Comparison of ENCODE assay signal across 19 cellular contexts in genomic region chr5:35213608-35214007, GRCh38. TPM values are rescaled to one million over a fixed set of nuclear protein-coding genes. Genes with fewer than 3 reads are reported as not detected.
DNase-seq lines count a peak whose midpoint lies in the region; ATAC-seq and TF ChIP-seq lines count a peak whose summit lies in the region.
"Had no signal": no experiment of that assay in that cellular context is flagged by ENCODE, and none has a peak within 500 bp of the region (broad histone marks: within the 10 kb centered on the region; RNA-seq: fewer than 3 reads in every experiment).

No MANE protein-coding gene starts in this region.

- H3K27ac Mint-ChIP-seq in Caco-2 (ENCODE audit: unreplicated experiment): peak overlapping the region; percentile 53

- in situ Hi-C loops in astrocyte of the spinal cord (cut with HindIII; ENCODE audit: low sequenced_read_pairs): no loop called here

- H3K36me3 Mint-ChIP-seq in Caco-2 (ENCODE audit: insufficient read depth, unreplicated experiment): no peaks in the 10 kb centered on the region

- no peaks in the 10 kb centered on the region for H3K9me3 Mint-ChIP-seq in Caco-2 (ENCODE audit: unreplicated experiment)

- H3K4me1 ChIP-seq in Caco-2: no peaks in the 10 kb centered on the region

- peak in 1 of 2 experiments; percentile 44 for DNase-seq in Caco-2
- DNase-seq in astrocyte of the spinal cord (ENCODE audit: low read depth, low spot score): peak; percentile 11
- peak; percentile 25 for DNase-seq in kidney tubule cell (ENCODE audit: low spot score)
- no peak for DNase-seq in pons (ENCODE audit: low spot score)
- no peak for DNase-seq in NCI-H748 treated with DMSO at 0.1 percent for 48 hours (lab: John Stamatoyannopoulos, UW)
- DNase-seq: activated CD8-positive, alpha-beta memory T cell treated with anti-CD3 and anti-CD28 coated beads for 24 hours; activated gamma-delta T cell treated with Interleukin-2 at 50 U/mL for 16 hours; dorsolateral prefrontal cortex; hypothalamus; Karpas-422; left colon; NCI-H187 treated with DMSO at 0.1 percent for 48 hours; NCI-H524 treated with DMSO at 0.1 percent for 48 hours; occipital lobe; stimulated activated CD4-positive, alpha-beta T cell treated with anti-CD3 and anti-CD28 coated beads, Interleukin-12 subunit alpha, Interleukin-12 subunit beta, amount 100 ng/mL, for 4 hours had no signal

- no peaks in the 10 kb centered on the region for H3K36me3 ChIP-seq in Caco-2 (ENCODE audit: control insufficient read depth, insufficient read depth, low read length)

- H3K4me3 ChIP-seq in Caco-2 (ENCODE audit: low read depth, low read length): no peak overlapping the region
- no peak overlapping the region for H3K4me3 ChIP-seq in astrocyte of the spinal cord (ENCODE audit: low read depth, low read length)
- H3K4me3 ChIP-seq: dorsolateral prefrontal cortex, SK-N-MC had no signal

- TF ChIP-seq CTCF in Caco-2 (IDR thresholded peaks at IDR 0.05; ENCODE audit: insufficient read depth in 1 of 2, low read depth in 1 of 2, low read length in 1 of 2, severe bottlenecking in 1 of 2, unreplicated experiment in 1 of 2) (no peak), astrocyte of the spinal cord (IDR thresholded peaks at IDR 0.05; ENCODE audit: low read depth, low read length) (no peak)

- BruUV-seq in Caco-2 (replicated peaks; lab: Mats Ljungman, UMichigan): no TSS peak

- CTCF ChIA-PET in Caco-2 (lab: Charles Lee): no interaction called here

- H3K27me3 Mint-ChIP-seq in Caco-2 (ENCODE audit: insufficient read depth, unreplicated experiment): peaks cover 7% of the 10 kb centered on the region

- no peaks in the 10 kb centered on the region for H3K27me3 ChIP-seq in Caco-2 (replicated peaks; ENCODE audit: control insufficient read depth, insufficient read depth, low read length)
- H3K27me3 ChIP-seq: dorsolateral prefrontal cortex had no signal

- no peaks in the 10 kb centered on the region for H3K9me3 ChIP-seq in Caco-2

- ATAC-seq in GM21786 (IDR thresholded peaks at IDR 0.05; ENCODE audit: unreplicated experiment): peak; percentile 28
- ATAC-seq in HG03457 (IDR thresholded peaks at IDR 0.05; ENCODE audit: unreplicated experiment): no peak
- ATAC-seq in GM21528 (IDR thresholded peaks at IDR 0.05; ENCODE audit: low FRiP score, unreplicated experiment): no peak
- ATAC-seq: left colon had no signal

- POLR2A ChIA-PET in Caco-2 (lab: Charles Lee): no interaction called here

- no peak overlapping the region for H3K4me3 Mint-ChIP-seq in Caco-2 (ENCODE audit: unreplicated experiment)

- intact Hi-C loops in Caco-2 (cut with micrococcal nuclease; ENCODE audit: unreplicated experiment): no loop called here

- no peaks in the 10 kb centered on the region for H3K4me1 Mint-ChIP-seq in Caco-2 (ENCODE audit: low read depth, unreplicated experiment)

RNA-seq across cellular contexts. Expression of gene PRLR, which starts 16.7 kb away (rescaled TPM):
- total RNA-seq in Caco-2 (2022): 1.6 and 2.3 TPM in 2 replicates

Comparison
In these comparisons a context has a peak if more than half of its experiments do, and no peak if none do; other contexts are left out.
1. DNase-seq: peak in astrocyte of the spinal cord (single experiment) and kidney tubule cell (single experiment); none in pons (single experiment) and NCI-H748 treated with DMSO at 0.1 percent for 48 hours (single experiment).